In genomic region chr6:158653577-158654354, GRCh38 we compare ENCODE assay signal across 8 cellular contexts. TPM values are rescaled to one million over a fixed set of nuclear protein-coding genes. Genes with fewer than 3 reads are reported as not detected.
DNase-seq lines count a peak whose midpoint lies in the region; ATAC-seq and TF ChIP-seq lines count a peak whose summit lies in the region.

No MANE protein-coding gene starts in this region.

- peak; percentile 32 for DNase-seq in GF-D8 (lab: John Stamatoyannopoulos, UW)
- peak; percentile 91 for DNase-seq in T-helper 22 cell (ENCODE audit: low read depth)
- peak; percentile 41 to 79 (median 58) for DNase-seq in body of pancreas
- DNase-seq in NCI-H2029 treated with DMSO at 0.1 percent for 48 hours (lab: John Stamatoyannopoulos, UW): no peak

- intact Hi-C loops in body of pancreas (cut with DNase I): no loop called here

- TF ChIP-seq POLR2A in body of pancreas (IDR thresholded peaks at IDR 0.05): peak in 1 of 3 donors; percentile 24

- H3K4me3 ChIP-seq in body of pancreas: no peak overlapping the region

- H3K4me1 ChIP-seq in body of pancreas: no peaks in the 10 kb centered on the region

- H3K27me3 Mint-ChIP-seq in nephron (ENCODE audit: low read depth): peaks cover 3% of the 10 kb centered on the region

- peak; percentile 31 for ATAC-seq in HG02840 (IDR thresholded peaks at IDR 0.05; ENCODE audit: low FRiP score, unreplicated experiment)
- peak; percentile 56 for ATAC-seq in body of pancreas
- no peak for ATAC-seq in HG03175 (IDR thresholded peaks at IDR 0.05; ENCODE audit: unreplicated experiment)

- peak overlapping the region; percentile 74 to 76 (median 75) for H3K27ac Mint-ChIP-seq in nephron

- H3K27ac ChIP-seq in body of pancreas: peak overlapping the region in 3 of 4 donors; percentile 1 to 74 (median 40)
- H3K27ac ChIP-seq in temporal lobe (ENCODE audit: low read depth, low read length): peak overlapping the region; percentile 22

- no peaks in the 10 kb centered on the region for H3K36me3 ChIP-seq in body of pancreas (replicated peaks in 1 of 2; ENCODE audit: insufficient read depth in 1 of 2, low read depth in 2 of 2)

- H3K4me3 Mint-ChIP-seq in nephron: no peak overlapping the region

- 48 to 51% methylated on average over 15 of the region's 15 CpGs for WGBS in body of pancreas, 2 donors

- no peaks in the 10 kb centered on the region for H3K27me3 ChIP-seq in body of pancreas

- TF ChIP-seq CTCF in body of pancreas (IDR thresholded peaks at IDR 0.05) (no peak), nephron (IDR thresholded peaks at IDR 0.05; ENCODE audit: unreplicated experiment in 3 of 3) (no peak)

- peaks cover 38% of the 10 kb centered on the region for H3K4me1 Mint-ChIP-seq in nephron

- H3K36me3 Mint-ChIP-seq in nephron (ENCODE audit: low read depth): no peaks in the 10 kb centered on the region

- H3K9me3 Mint-ChIP-seq in nephron: no peaks in the 10 kb centered on the region

- H3K9me3 ChIP-seq in body of pancreas: no peaks in the 10 kb centered on the region

RNA-seq across cellular contexts. Expression of gene SYTL3, which starts 3.9 kb away (rescaled TPM):
- 1 to 10 TPM; 1.3 to 1.8 TPM for total RNA-seq in body of pancreas
- 3.0 TPM for total RNA-seq in temporal lobe

RNA-seq across cellular contexts. Expression of gene DYNLT1, which starts 9.2 kb away (rescaled TPM):
- 10 to 100 TPM; 36.1 to 39.2 TPM for total RNA-seq in body of pancreas
- 46.5 TPM for total RNA-seq in temporal lobe
